In genomic region chr1:31755197-31755611, GRCh38 we compare ENCODE assay signal across 14 cellular contexts. TPM values are rescaled to one million over a fixed set of nuclear protein-coding genes. Genes with fewer than 3 reads are reported as not detected.
DNase-seq lines count a peak whose midpoint lies in the region; ATAC-seq and TF ChIP-seq lines count a peak whose summit lies in the region.
"Had no signal": no experiment of that assay in that cellular context is flagged by ENCODE, and none has a peak within 500 bp of the region (broad histone marks: within the 10 kb centered on the region; RNA-seq: fewer than 3 reads in every experiment).

No MANE protein-coding gene starts in this region.

- H3K4me1 ChIP-seq in mammary epithelial cell (ENCODE audit: insufficient read depth, low read length): peaks cover 30% of the 10 kb centered on the region
- H3K4me1 ChIP-seq in SK-N-SH (ENCODE audit: control insufficient read depth in 1 of 2, insufficient read depth in 2 of 2, low read depth in 1 of 2, low read length in 1 of 2): peaks cover 41 to 58% of the 10 kb centered on the region in 2 experiments; a peak in 3 of 4 replicates
- peaks cover 22% of the 10 kb centered on the region for H3K4me1 ChIP-seq in CD8-positive, alpha-beta T cell (ENCODE audit: insufficient read depth, low read length)

- BruUV-seq in MCF 10A (replicated peaks; lab: Mats Ljungman, UMichigan) (no TSS peak), mammary epithelial cell (replicated peaks; lab: Mats Ljungman, UMichigan) (no TSS peak)

- DNase-seq in MCF 10A (ENCODE audit: unreplicated experiment) (peak; percentile 52), mammary epithelial cell (no peak), SK-N-SH (peak; percentile 69), left ventricle myocardium superior (peak; percentile 71), amniotic stem cell (lab: John Stamatoyannopoulos, UW) (no peak)
- no peak for DNase-seq in activated effector memory CD4-positive, alpha-beta T cell treated with anti-CD3 and anti-CD28 coated beads, Interleukin-2, amount 50 U/mL, for 16 hours
- DNase-seq in CD8-positive, alpha-beta T cell: no peak
- DNase-seq: activated naive CD8-positive, alpha-beta T cell treated with anti-CD3 and anti-CD28 coated beads, Interleukin-2, amount 10 ng/mL, durations not matched to agents 7 days and 5 days; Calu3; stimulated activated CD4-positive, alpha-beta T cell treated with anti-CD3 and anti-CD28 coated beads, Interleukin-12 subunit alpha, Interleukin-12 subunit beta, amount 100 ng/mL, for 4 hours; WERI-Rb-1 had no signal

- H3K36me3 Mint-ChIP-seq in MCF 10A (ENCODE audit: insufficient read depth, unreplicated experiment): no peaks in the 10 kb centered on the region
- no peaks in the 10 kb centered on the region for H3K36me3 Mint-ChIP-seq in CD8-positive, alpha-beta T cell
- H3K36me3 Mint-ChIP-seq: activated naive CD8-positive, alpha-beta T cell treated with anti-CD3 and anti-CD28 coated beads, Interleukin-2, amount 10 ng/mL, durations not matched to agents 7 days and 5 days; mesothelial cell of epicardium had no signal

- intact Hi-C loops in MCF 10A (cut with micrococcal nuclease): no loop called here
- intact Hi-C loops in mammary epithelial cell (cut with micrococcal nuclease): no loop called here
- intact Hi-C loops in left ventricle myocardium superior (cut with micrococcal nuclease): no loop called here
- intact Hi-C loops in CD8-positive, alpha-beta T cell (cut with DNase I, micrococcal nuclease): no loop called here

- no peak overlapping the region for H2AFZ ChIP-seq in mammary epithelial cell (ENCODE audit: low read depth, low read length)
- no peak overlapping the region for H2AFZ ChIP-seq in SK-N-SH (ENCODE audit: low read depth)

- H3K9ac ChIP-seq in mammary epithelial cell (ENCODE audit: insufficient read depth, low read length) (no peak overlapping the region), SK-N-SH (no peak overlapping the region)

- no peaks in the 10 kb centered on the region for H3K27me3 ChIP-seq in mammary epithelial cell (ENCODE audit: insufficient read depth, low read length)
- no peaks in the 10 kb centered on the region for H3K27me3 ChIP-seq in SK-N-SH (ENCODE audit: insufficient read depth)
- H3K27me3 ChIP-seq in CD8-positive, alpha-beta T cell (ENCODE audit: insufficient read depth, low read length): no peaks in the 10 kb centered on the region

- H3K27ac Mint-ChIP-seq in MCF 10A (ENCODE audit: low read depth, unreplicated experiment): no peak overlapping the region
- no peak overlapping the region for H3K27ac Mint-ChIP-seq in CD8-positive, alpha-beta T cell
- H3K27ac Mint-ChIP-seq: mesothelial cell of epicardium had no signal

- peaks cover 8% of the 10 kb centered on the region for H3F3A ChIP-seq in SK-N-SH (replicated peaks; ENCODE audit: insufficient read depth)

- H3K27ac ChIP-seq in mammary epithelial cell (ENCODE audit: insufficient read depth, low read depth, low read length) (no peak overlapping the region), SK-N-SH (ENCODE audit: low read depth in 2 of 2, low read length in 1 of 2) (peak overlapping the region in 1 of 2 experiments; percentile 20; a peak in 2 of 4 replicates), temporal lobe (ENCODE audit: low read depth, low read length) (peak overlapping the region; percentile 89)
- no peak overlapping the region for H3K27ac ChIP-seq in CD8-positive, alpha-beta T cell (ENCODE audit: low read depth, low read length)
- H3K27ac ChIP-seq: SK-N-MC, WERI-Rb-1 had no signal

- H3K4me2 ChIP-seq in mammary epithelial cell (ENCODE audit: insufficient read depth, low read depth, low read length) (no peak overlapping the region), SK-N-SH (peak overlapping the region; percentile 41; the same call in 1 of the 2 replicates)

- H3K27me3 Mint-ChIP-seq in MCF 10A (ENCODE audit: insufficient read depth, unreplicated experiment): no peaks in the 10 kb centered on the region
- H3K27me3 Mint-ChIP-seq in CD8-positive, alpha-beta T cell (ENCODE audit: low read depth): no peaks in the 10 kb centered on the region

- dilution Hi-C loops in mammary epithelial cell (cut with HindIII; ENCODE audit: low sequenced_read_pairs): no loop called here

- H3K4me3 ChIP-seq in mammary epithelial cell (replicated peaks in 1 of 3; ENCODE audit: insufficient read depth in 1 of 3, low read depth in 2 of 3, low read length in 3 of 3): no peak overlapping the region
- no peak overlapping the region for H3K4me3 ChIP-seq in SK-N-SH (ENCODE audit: low read depth in 2 of 2, low read length in 1 of 2)
- no peak overlapping the region for H3K4me3 ChIP-seq in CD8-positive, alpha-beta T cell (ENCODE audit: low read depth, low read length)
- H3K4me3 ChIP-seq: SK-N-MC had no signal

- no peaks in the 10 kb centered on the region for H3K9me2 ChIP-seq in SK-N-SH

- TF ChIP-seq EP300 in SK-N-SH (IDR thresholded peaks at IDR 0.05; ENCODE audit: borderline replicate concordance in 1 of 2, low read depth in 1 of 2, low read length in 1 of 2): no peak

- WGBS in mammary epithelial cell (ENCODE audit: low coverage, missing lambda C conversion rate): 26% methylated on average over 6 of the region's 9 CpGs
- 53% methylated on average over 6 of the region's 9 CpGs for WGBS in SK-N-SH (ENCODE audit: low lambda C conversion rate)

- TF ChIP-seq RAD21 in SK-N-SH (IDR thresholded peaks at IDR 0.05; ENCODE audit: low read length): no peak

- H3K4me3 Mint-ChIP-seq in MCF 10A (ENCODE audit: unreplicated experiment): peak overlapping the region; percentile 26
- no peak overlapping the region for H3K4me3 Mint-ChIP-seq in CD8-positive, alpha-beta T cell
- H3K4me3 Mint-ChIP-seq: activated naive CD8-positive, alpha-beta T cell treated with anti-CD3 and anti-CD28 coated beads, Interleukin-2, amount 10 ng/mL, durations not matched to agents 7 days and 5 days; mesothelial cell of epicardium had no signal

- no peaks in the 10 kb centered on the region for H3K9me3 Mint-ChIP-seq in MCF 10A (ENCODE audit: unreplicated experiment)
- H3K9me3 Mint-ChIP-seq in CD8-positive, alpha-beta T cell: no peaks in the 10 kb centered on the region
- H3K9me3 Mint-ChIP-seq: activated naive CD8-positive, alpha-beta T cell treated with anti-CD3 and anti-CD28 coated beads, Interleukin-2, amount 10 ng/mL, durations not matched to agents 7 days and 5 days; mesothelial cell of epicardium had no signal

- CTCF ChIA-PET in MCF 10A (lab: Yijun Ruan, JAX): interaction anchor here (0.5 to 1.4 kb wide), 6 partner anchors 10 to 344 kb away, joined by 3 to 5 read pairs (median 3); no protein-coding TSS in a partner anchor
- CTCF ChIA-PET in mammary epithelial cell (lab: Charles Lee; ENCODE audit: low non-redundant PET): interaction anchor here (0.5 kb wide), 1 partner anchor 397 kb away, joined by 5 read pairs; no protein-coding TSS in a partner anchor
- CTCF ChIA-PET in SK-N-SH (lab: Yijun Ruan, JAX): interaction anchor here (1.1 to 25.0 kb wide), 5 partner anchors 9 to 154 kb away, joined by 3 to 707 read pairs (median 15); no protein-coding TSS in a partner anchor
- CTCF ChIA-PET in CD8-positive, alpha-beta T cell (lab: Charles Lee): interaction anchor here (0.6 to 0.8 kb wide), 2 partner anchors 34 to 599 kb away, joined by 3 read pairs; no protein-coding TSS in a partner anchor

- POLR2A ChIA-PET in MCF 10A (lab: Yijun Ruan, JAX): interaction anchor here (0.6 to 2.9 kb wide), 9 partner anchors 10 to 689 kb away, joined by 3 to 17 read pairs (median 4); partner anchors contain the start of gene PEF1
- POLR2A ChIA-PET in SK-N-SH (lab: Yijun Ruan, JAX): interaction anchor here (1.3 kb wide), 1 partner anchor 27 kb away, joined by 4 read pairs; no protein-coding TSS in a partner anchor
- POLR2A ChIA-PET in CD8-positive, alpha-beta T cell (lab: Charles Lee): no interaction called here

- TF ChIP-seq CTCF in MCF 10A (IDR thresholded peaks at IDR 0.05; ENCODE audit: unreplicated experiment) (no peak), mammary epithelial cell (conservative IDR thresholded peaks at IDR 0.05 in 1 of 2, IDR thresholded peaks at IDR 0.05 in 1 of 2; ENCODE audit: extremely low read depth in 1 of 2, insufficient read depth in 1 of 2, low read depth in 1 of 2, low read length in 2 of 2) (no peak), SK-N-SH (IDR thresholded peaks at IDR 0.05) (no peak)
- no peak for TF ChIP-seq CTCF in CD8-positive, alpha-beta T cell (IDR thresholded peaks at IDR 0.05)

- peaks cover 60% of the 10 kb centered on the region for H3K4me1 Mint-ChIP-seq in MCF 10A (ENCODE audit: insufficient read depth, unreplicated experiment)
- H3K4me1 Mint-ChIP-seq in CD8-positive, alpha-beta T cell (ENCODE audit: low read depth): peaks cover 26% of the 10 kb centered on the region

- H3K9me3 ChIP-seq in mammary epithelial cell (replicated peaks; ENCODE audit: insufficient read depth, low read length) (no peaks in the 10 kb centered on the region), SK-N-SH (no peaks in the 10 kb centered on the region)
- no peaks in the 10 kb centered on the region for H3K9me3 ChIP-seq in CD8-positive, alpha-beta T cell (ENCODE audit: low read length)

- H3K36me3 ChIP-seq in mammary epithelial cell (ENCODE audit: insufficient read depth, low read length): no peaks in the 10 kb centered on the region
- H3K36me3 ChIP-seq in SK-N-SH (replicated peaks in 1 of 2; ENCODE audit: control insufficient read depth in 1 of 2, insufficient read depth in 2 of 2, low read length in 1 of 2): peaks cover 0 to 2% of the 10 kb centered on the region in 2 experiments
- H3K36me3 ChIP-seq in CD8-positive, alpha-beta T cell (ENCODE audit: insufficient read depth, low read length): no peaks in the 10 kb centered on the region

- peak; percentile 15 for ATAC-seq in left ventricle myocardium superior
- ATAC-seq in CD8-positive, alpha-beta T cell: no peak

- in situ Hi-C loops in mammary epithelial cell (cut with MboI; ENCODE audit: low sequenced_read_pairs in 2 of 2): no loop called here

- H4K20me1 ChIP-seq in mammary epithelial cell (ENCODE audit: insufficient read depth, low read length) (no peaks in the 10 kb centered on the region), SK-N-SH (ENCODE audit: insufficient read depth) (peaks cover 14% of the 10 kb centered on the region; the same call in 1 of the 2 replicates)

- H3K79me2 ChIP-seq in mammary epithelial cell (ENCODE audit: insufficient read depth, low read length): no peaks in the 10 kb centered on the region
- H3K79me2 ChIP-seq in SK-N-SH (ENCODE audit: insufficient read depth): peaks cover 4% of the 10 kb centered on the region; the same call in 1 of the 2 replicates

RNA-seq across cellular contexts. Expression of gene ADGRB2, which starts 8.9 kb away (rescaled TPM):
- total RNA-seq in MCF 10A (2022): 1.5 and 1.7 TPM in 2 replicates
- total RNA-seq in mammary epithelial cell: 1 to 10 TPM in 1 of 2 donors, under 1 TPM in 1; 0.83 to 3.8 TPM
- polyA plus RNA-seq in mammary epithelial cell: 1.3 TPM
- 0.83 TPM for polyA minus RNA-seq in mammary epithelial cell
- 10.6 and 13.0 TPM in 2 replicates for polyA plus RNA-seq in SK-N-SH (2012; rRNA removed)
- polyA plus RNA-seq in SK-N-SH (2012; cell fraction: cytosol; rRNA removed): 4.3 and 8.4 TPM in 2 replicates
- polyA plus RNA-seq in SK-N-SH (2012; cell fraction: nucleus; rRNA removed): 41.8 and 66.9 TPM in 2 replicates
- 10.0 TPM for total RNA-seq in left ventricle myocardium superior
- 60.2 TPM for total RNA-seq in temporal lobe
- under 1 TPM; 0.25 to 0.79 TPM for total RNA-seq in CD8-positive, alpha-beta T cell

RNA-seq across cellular contexts. Expression of gene COL16A1, which starts 51.4 kb away (rescaled TPM):
- total RNA-seq in MCF 10A (2022) (42.1 and 49.1 TPM in 2 replicates), mammary epithelial cell (100 to 1,000 TPM; 121 to 146 TPM), left ventricle myocardium superior (16.1 TPM), temporal lobe (10.3 TPM)
- polyA plus RNA-seq in mammary epithelial cell (32.8 TPM), SK-N-SH (2012; rRNA removed) (9.0 and 10.4 TPM in 2 replicates)
- 57.1 TPM for polyA minus RNA-seq in mammary epithelial cell
- polyA plus RNA-seq in SK-N-SH (2012; cell fraction: cytosol; rRNA removed): 3.0 and 3.8 TPM in 2 replicates
- 38.2 and 47.3 TPM in 2 replicates for polyA plus RNA-seq in SK-N-SH (2012; cell fraction: nucleus; rRNA removed)
- total RNA-seq in CD8-positive, alpha-beta T cell: under 1 TPM in 1 of 2 experiments, not detected in 1; 0.92 TPM

Comparison
In these comparisons a context has a peak if more than half of its experiments do, and no peak if none do; other contexts are left out.
1. DNase-seq: peak in MCF 10A (single experiment), SK-N-SH (single experiment) and left ventricle myocardium superior (single experiment); none in mammary epithelial cell (single experiment), amniotic stem cell (single experiment), activated effector memory CD4-positive, alpha-beta T cell treated with anti-CD3 and anti-CD28 coated beads, Interleukin-2, amount 50 U/mL, for 16 hours (single experiment) and CD8-positive, alpha-beta T cell (0 of 7).